12 cellular contexts compared by ENCODE assay signal in genomic region chr15:32838820-32839219, GRCh38.
A peak's percentile ranks its signal among the peaks of the same experiment; 100 is the strongest.
DNase-seq lines count a peak whose midpoint lies in the region; ATAC-seq and TF ChIP-seq lines count a peak whose summit lies in the region.
"Had no signal": no experiment of that assay in that cellular context is flagged by ENCODE, and none has a peak within 500 bp of the region (broad histone marks: within the 10 kb centered on the region; RNA-seq: fewer than 3 reads in every experiment).

No MANE protein-coding gene starts in this region.

- TF ChIP-seq CTCF in gastroesophageal sphincter (IDR thresholded peaks at IDR 0.05) = no peak

- H3K36me3 ChIP-seq in gastroesophageal sphincter (no peaks in the 10 kb centered on the region), skeletal muscle satellite cell (ENCODE audit: insufficient read depth, low read length) (no peaks in the 10 kb centered on the region)
- H3K36me3 ChIP-seq: uterus had no signal

- no peak for TF ChIP-seq POLR2A in gastroesophageal sphincter (IDR thresholded peaks at IDR 0.05)

- WGBS in gastroesophageal sphincter (ENCODE audit: low coverage in 1 of 2), 2 donors = 40 to 59% methylated on average over 1 to 7 of the region's 8 CpGs

- no peak overlapping the region for H3K27ac ChIP-seq in gastroesophageal sphincter
- H3K27ac ChIP-seq: uterus had no signal

- H3K9me3 ChIP-seq in gastroesophageal sphincter (no peaks in the 10 kb centered on the region), skeletal muscle satellite cell (replicated peaks; ENCODE audit: low read length) (no peaks in the 10 kb centered on the region)
- H3K9me3 ChIP-seq: uterus had no signal

- H3K9ac ChIP-seq in skeletal muscle satellite cell (ENCODE audit: low read depth, low read length) = peak overlapping the region; percentile 85

- H3K4me1 ChIP-seq in gastroesophageal sphincter (peaks cover 0 to 11% (median 3%) of the 10 kb centered on the region in 3 donors), skeletal muscle satellite cell (ENCODE audit: control insufficient read depth, insufficient read depth, low read length) (peaks cover 58% of the 10 kb centered on the region)
- H3K4me1 ChIP-seq: uterus had no signal

- no peak overlapping the region for H3K4me3 ChIP-seq in gastroesophageal sphincter
- H3K4me3 ChIP-seq in skeletal muscle satellite cell (ENCODE audit: low read length) = peak overlapping the region; percentile 65
- H3K4me3 ChIP-seq: uterus had no signal

- TF ChIP-seq EP300 in gastroesophageal sphincter (IDR thresholded peaks at IDR 0.05) = no peak

- H3K27me3 ChIP-seq in gastroesophageal sphincter (no peaks in the 10 kb centered on the region), skeletal muscle satellite cell (ENCODE audit: control insufficient read depth, insufficient read depth, low read length) (no peaks in the 10 kb centered on the region)
- H3K27me3 ChIP-seq: uterus had no signal

- DNase-seq in H4 (ENCODE audit: low spot score) = peak; percentile 95
- DNase-seq in RPMI7951 (ENCODE audit: low read depth) = peak; percentile 96
- no peak for DNase-seq in Kasumi-1 (lab: John Stamatoyannopoulos, UW)
- no peak for DNase-seq in LoVo (ENCODE audit: low spot score)
- DNase-seq: activated CD4-positive, CD25-positive, alpha-beta regulatory T cell; amniotic stem cell; stimulated activated CD4-positive, alpha-beta T cell treated with anti-CD3 and anti-CD28 coated beads, Interleukin-15, amount 100 ng/mL, for 24 hours; uterus had no signal

- ATAC-seq in gastroesophageal sphincter = peak; percentile 54
- no peak for ATAC-seq in GM18868 (IDR thresholded peaks at IDR 0.05; ENCODE audit: unreplicated experiment)
- no peak for ATAC-seq in HG03196 (IDR thresholded peaks at IDR 0.05; ENCODE audit: unreplicated experiment)

- H3K4me2 ChIP-seq in skeletal muscle satellite cell (ENCODE audit: low read length) = peak overlapping the region; percentile 80

Comparison
In these comparisons a context has a peak if more than half of its experiments do, and no peak if none do; other contexts are left out.
1. DNase-seq: peak in H4 (single experiment) and RPMI7951 (single experiment); none in Kasumi-1 (0 of 2) and LoVo (single experiment).